ENCODE assay signal across 8 cellular contexts in the genomic region with DNA sequence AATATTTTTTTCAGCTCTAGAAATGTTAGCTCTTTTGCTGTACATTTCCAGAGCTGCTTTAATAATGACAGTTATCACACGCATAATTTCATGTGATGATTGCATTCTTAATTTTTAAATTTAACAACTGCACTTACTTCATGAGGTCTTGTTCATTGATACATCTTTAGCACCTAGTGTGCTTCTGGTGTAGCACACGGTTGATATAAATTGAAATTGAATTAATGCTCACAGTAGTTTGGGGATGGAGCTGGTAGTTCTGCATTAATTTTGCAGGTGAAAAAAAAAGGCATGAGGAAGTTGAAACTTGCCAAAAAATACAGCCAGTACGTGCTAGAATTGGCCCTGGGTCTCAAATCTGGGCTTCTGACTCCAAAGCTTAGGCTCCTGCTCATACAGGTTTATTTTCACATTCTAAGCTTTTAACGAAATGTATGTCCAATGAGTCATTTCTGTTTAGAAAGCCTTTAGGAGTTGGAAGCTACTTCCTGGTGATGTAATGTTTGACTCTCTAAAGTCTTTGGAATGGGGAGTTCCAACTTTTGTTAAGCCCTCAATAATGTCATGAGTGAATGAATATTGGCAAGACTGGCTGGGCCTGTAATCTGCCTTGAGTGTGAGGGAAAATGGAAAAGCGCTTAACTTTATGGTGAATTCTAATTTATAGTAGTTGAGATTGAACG.
DNase-seq lines count a peak whose midpoint lies in the region; ATAC-seq and TF ChIP-seq lines count a peak whose summit lies in the region.

No MANE protein-coding gene starts in this region.

- TF ChIP-seq CTCF in choroid plexus epithelial cell (conservative IDR thresholded peaks at IDR 0.05; ENCODE audit: low read depth, low read length) (no peak), GM10266 (IDR thresholded peaks at IDR 0.05; ENCODE audit: control insufficient read depth, insufficient read depth, low read depth, missing control alignments) (no peak)

- H3K4me3 ChIP-seq in choroid plexus epithelial cell (ENCODE audit: low read depth, low read length) = no peak overlapping the region

- ATAC-seq in GM21528 (IDR thresholded peaks at IDR 0.05; ENCODE audit: low FRiP score, unreplicated experiment) = no peak

- DNase-seq in CD1c-positive myeloid dendritic cell (ENCODE audit: extremely low spot score) (peak; percentile 82), MV-4-11 (lab: John Stamatoyannopoulos, UW) (peak; percentile 32), choroid plexus epithelial cell (ENCODE audit: low read depth) (peak; percentile 95), middle frontal gyrus (ENCODE audit: extremely low spot score, low spot score) (peak; percentile 24), iPS-NIHi11 (ENCODE audit: low spot score) (no peak), GM10266 (ENCODE audit: extremely low spot score) (no peak)
- DNase-seq in stimulated activated CD4-positive, alpha-beta T cell treated with anti-CD3 and anti-CD28 coated beads, Interleukin-4, amount 100 ng/mL, for 4 hours = no peak

Comparison
In these comparisons a context has a peak if more than half of its experiments do, and no peak if none do; other contexts are left out.
1. DNase-seq: peak in CD1c-positive myeloid dendritic cell (single experiment), MV-4-11 (single experiment), choroid plexus epithelial cell (single experiment) and middle frontal gyrus (single experiment); none in iPS-NIHi11 (single experiment), GM10266 (single experiment) and stimulated activated CD4-positive, alpha-beta T cell treated with anti-CD3 and anti-CD28 coated beads, Interleukin-4, amount 100 ng/mL, for 4 hours (0 of 2).